ENCODE assay signal across 14 cellular contexts in the genomic region with DNA sequence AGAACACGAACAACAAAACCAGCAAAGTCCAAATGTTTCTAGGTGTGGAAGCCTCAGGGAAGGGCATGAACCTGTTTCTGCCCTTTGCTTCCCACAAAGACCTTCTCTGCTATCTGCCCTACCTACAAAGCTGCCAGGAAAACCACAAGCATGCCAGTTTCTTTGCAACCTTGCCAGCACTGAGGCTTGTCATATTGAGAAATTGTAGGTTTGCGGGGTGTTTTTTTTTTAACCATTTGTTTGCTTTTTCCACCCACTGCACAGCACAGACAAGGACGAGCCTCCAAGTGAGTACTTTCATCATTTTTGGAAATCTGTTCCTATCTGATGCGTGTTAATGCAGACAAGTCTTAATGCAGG.
A peak's percentile ranks its signal among the peaks of the same experiment; 100 is the strongest.
DNase-seq lines count a peak whose midpoint lies in the region; ATAC-seq lines count a peak whose summit lies in the region.
"Had no signal": no experiment of that assay in that cellular context is flagged by ENCODE, and none has a peak within 500 bp of the region (broad histone marks: within the 10 kb centered on the region; RNA-seq: fewer than 3 reads in every experiment).

No MANE protein-coding gene starts in this region.

- H3K27me3 Mint-ChIP-seq in activated naive CD4-positive, alpha-beta T cell treated with anti-CD3 and anti-CD28 coated beads, Interleukin-2, amount 50 U/mL, for 24 hours: no peaks in the 10 kb centered on the region
- H3K27me3 Mint-ChIP-seq in activated naive CD4-positive, alpha-beta T cell treated with anti-CD3 and anti-CD28 coated beads, Interleukin-2, amount 10 ng/mL, durations not matched to agents 7 days and 5 days: no peaks in the 10 kb centered on the region
- no peaks in the 10 kb centered on the region for H3K27me3 Mint-ChIP-seq in activated naive CD8-positive, alpha-beta T cell
- H3K27me3 Mint-ChIP-seq in stimulated activated naive B cell treated with anti-CD40 and anti-IgM and Interleukin-4, amounts not matched to agents 10 μg/mL and 1 μg/mL and 100 μg/mL, for 72 hours: no peaks in the 10 kb centered on the region

- no peak overlapping the region for H3K27ac Mint-ChIP-seq in activated naive CD4-positive, alpha-beta T cell treated with anti-CD3 and anti-CD28 coated beads, Interleukin-2, amount 50 U/mL, for 24 hours
- no peak overlapping the region for H3K27ac Mint-ChIP-seq in activated naive CD4-positive, alpha-beta T cell treated with anti-CD3 and anti-CD28 coated beads, Interleukin-2, amount 10 ng/mL, durations not matched to agents 7 days and 5 days
- H3K27ac Mint-ChIP-seq in activated naive CD8-positive, alpha-beta T cell: no peak overlapping the region
- H3K27ac Mint-ChIP-seq in stimulated activated naive B cell treated with anti-CD40 and anti-IgM and Interleukin-4, amounts not matched to agents 10 μg/mL and 1 μg/mL and 100 μg/mL, for 72 hours: peak overlapping the region; percentile 38

- peaks cover 31% of the 10 kb centered on the region for H3K4me1 Mint-ChIP-seq in activated naive CD4-positive, alpha-beta T cell treated with anti-CD3 and anti-CD28 coated beads, Interleukin-2, amount 50 U/mL, for 24 hours
- H3K4me1 Mint-ChIP-seq in activated naive CD4-positive, alpha-beta T cell treated with anti-CD3 and anti-CD28 coated beads, Interleukin-2, amount 10 ng/mL, durations not matched to agents 7 days and 5 days: peaks cover 39% of the 10 kb centered on the region
- peaks cover 32% of the 10 kb centered on the region for H3K4me1 Mint-ChIP-seq in activated naive CD8-positive, alpha-beta T cell (ENCODE audit: low read depth)
- H3K4me1 Mint-ChIP-seq in stimulated activated naive B cell treated with anti-CD40 and anti-IgM and Interleukin-4, amounts not matched to agents 10 μg/mL and 1 μg/mL and 100 μg/mL, for 72 hours: peaks cover 56 to 78% of the 10 kb centered on the region in 2 donors

- no peaks in the 10 kb centered on the region for H3K9me3 Mint-ChIP-seq in activated naive CD4-positive, alpha-beta T cell treated with anti-CD3 and anti-CD28 coated beads, Interleukin-2, amount 50 U/mL, for 24 hours
- H3K9me3 Mint-ChIP-seq in activated naive CD4-positive, alpha-beta T cell treated with anti-CD3 and anti-CD28 coated beads, Interleukin-2, amount 10 ng/mL, durations not matched to agents 7 days and 5 days: no peaks in the 10 kb centered on the region
- no peaks in the 10 kb centered on the region for H3K9me3 Mint-ChIP-seq in activated naive CD8-positive, alpha-beta T cell (ENCODE audit: low read depth)
- H3K9me3 Mint-ChIP-seq in stimulated activated naive B cell treated with anti-CD40 and anti-IgM and Interleukin-4, amounts not matched to agents 10 μg/mL and 1 μg/mL and 100 μg/mL, for 72 hours: peaks cover 2 to 4% of the 10 kb centered on the region in 2 donors

- H3K36me3 Mint-ChIP-seq in activated naive CD4-positive, alpha-beta T cell treated with anti-CD3 and anti-CD28 coated beads, Interleukin-2, amount 50 U/mL, for 24 hours: peaks cover 14% of the 10 kb centered on the region
- H3K36me3 Mint-ChIP-seq in activated naive CD4-positive, alpha-beta T cell treated with anti-CD3 and anti-CD28 coated beads, Interleukin-2, amount 10 ng/mL, durations not matched to agents 7 days and 5 days: peaks cover 31% of the 10 kb centered on the region
- H3K36me3 Mint-ChIP-seq in activated naive CD8-positive, alpha-beta T cell: peaks cover 14% of the 10 kb centered on the region
- peaks cover 22 to 53% of the 10 kb centered on the region in 2 donors for H3K36me3 Mint-ChIP-seq in stimulated activated naive B cell treated with anti-CD40 and anti-IgM and Interleukin-4, amounts not matched to agents 10 μg/mL and 1 μg/mL and 100 μg/mL, for 72 hours

- DNase-seq in activated naive CD4-positive, alpha-beta T cell treated with anti-CD3 and anti-CD28 coated beads, Interleukin-2, amount 10 ng/mL, durations not matched to agents 7 days and 5 days: no peak
- DNase-seq in NCI-H1694 (lab: John Stamatoyannopoulos, UW) (peak; percentile 45), NCI-H446 treated with DMSO at 0.1 percent for 48 hours (lab: John Stamatoyannopoulos, UW) (no peak), NCI-H1417 (lab: John Stamatoyannopoulos, UW) (no peak), T-helper 9 cell (no peak)
- DNase-seq in stimulated activated naive B cell treated with anti-CD40 and anti-IgM and Interleukin-4, amounts not matched to agents 10 μg/mL and 1 μg/mL and 100 μg/mL, for 72 hours: no peak
- DNase-seq: colonic mucosa, DND-41, left ventricle myocardium inferior, NCI-H1417 treated with DMSO at 0.1 percent for 48 hours, NCI-H526 treated with DMSO at 0.1 percent for 48 hours, upper lobe of left lung had no signal

- CTCF ChIA-PET in activated naive CD4-positive, alpha-beta T cell treated with anti-CD3 and anti-CD28 coated beads, Interleukin-2, amount 10 ng/mL, durations not matched to agents 7 days and 5 days (lab: Charles Lee): interaction anchor here (0.8 kb wide), 1 partner anchor 18 kb away, joined by 3 read pairs; no protein-coding TSS in a partner anchor

- ATAC-seq in stimulated activated naive B cell treated with anti-CD40 and anti-IgM and Interleukin-4, amounts not matched to agents 10 μg/mL and 1 μg/mL and 100 μg/mL, for 72 hours (replicated peaks): no peak

- H3K4me3 Mint-ChIP-seq in activated naive CD4-positive, alpha-beta T cell treated with anti-CD3 and anti-CD28 coated beads, Interleukin-2, amount 50 U/mL, for 24 hours: peak overlapping the region; percentile 47
- H3K4me3 Mint-ChIP-seq in activated naive CD4-positive, alpha-beta T cell treated with anti-CD3 and anti-CD28 coated beads, Interleukin-2, amount 10 ng/mL, durations not matched to agents 7 days and 5 days: no peak overlapping the region
- peak overlapping the region; percentile 30 for H3K4me3 Mint-ChIP-seq in activated naive CD8-positive, alpha-beta T cell
- no peak overlapping the region for H3K4me3 Mint-ChIP-seq in stimulated activated naive B cell treated with anti-CD40 and anti-IgM and Interleukin-4, amounts not matched to agents 10 μg/mL and 1 μg/mL and 100 μg/mL, for 72 hours

Comparison
In these comparisons a context has a peak if more than half of its experiments do, and no peak if none do; other contexts are left out.
1. H3K4me3 Mint-ChIP-seq: peak in activated naive CD4-positive, alpha-beta T cell treated with anti-CD3 and anti-CD28 coated beads, Interleukin-2, amount 50 U/mL, for 24 hours (single experiment) and activated naive CD8-positive, alpha-beta T cell (single experiment); none in activated naive CD4-positive, alpha-beta T cell treated with anti-CD3 and anti-CD28 coated beads, Interleukin-2, amount 10 ng/mL, durations not matched to agents 7 days and 5 days (single experiment) and stimulated activated naive B cell treated with anti-CD40 and anti-IgM and Interleukin-4, amounts not matched to agents 10 μg/mL and 1 μg/mL and 100 μg/mL, for 72 hours (0 of 2).